11 cellular contexts compared by ENCODE assay signal in the genomic region with DNA sequence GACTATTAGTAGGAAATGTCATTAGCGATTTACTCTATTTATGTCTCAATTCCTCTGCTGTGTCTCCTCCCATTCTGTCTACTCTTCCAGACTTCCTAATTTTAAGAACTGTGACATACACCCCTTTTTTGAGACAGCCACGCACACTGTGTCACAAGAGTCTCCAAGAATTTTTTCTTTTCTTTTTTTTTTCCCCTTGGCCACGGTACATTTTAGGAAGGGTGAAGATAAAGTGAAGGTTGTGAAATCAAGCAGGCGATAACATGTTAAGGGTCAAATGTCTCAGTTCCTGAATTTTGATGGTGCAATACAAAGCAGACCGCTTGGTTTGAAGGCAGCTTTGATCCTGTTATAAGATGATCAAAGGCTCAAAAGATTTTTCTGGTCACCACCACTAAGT.
DNase-seq lines count a peak whose midpoint lies in the region; ATAC-seq and TF ChIP-seq lines count a peak whose summit lies in the region.
"Had no signal": no experiment of that assay in that cellular context is flagged by ENCODE, and none has a peak within 500 bp of the region (broad histone marks: within the 10 kb centered on the region; RNA-seq: fewer than 3 reads in every experiment).

No MANE protein-coding gene starts in this region.

- H3K4me3 ChIP-seq in HL-60 (replicated peaks; ENCODE audit: insufficient read depth, low read length), result no peak overlapping the region

- no peak for TF ChIP-seq POLR2A in erythroblast (IDR thresholded peaks at IDR 0.05; ENCODE audit: low read length)

- TF ChIP-seq CTCF in HL-60 (IDR thresholded peaks at IDR 0.05; ENCODE audit: insufficient read depth, low read length), result no peak

- no peaks in the 10 kb centered on the region for H3K27me3 ChIP-seq in HL-60 (ENCODE audit: insufficient read depth, poor library complexity, severe bottlenecking)

- DNase-seq in HL-60 (ENCODE audit: low read depth in 1 of 2, low spot score in 1 of 2) (peak; percentile 68 to 77), OCI-M1 (lab: John Stamatoyannopoulos, UW) (peak; percentile 69), globus pallidus (ENCODE audit: low spot score) (peak; percentile 57), pons (ENCODE audit: low spot score) (peak; percentile 88), NCI-H1436 (lab: John Stamatoyannopoulos, UW) (no peak), erythroblast (lab: John Stamatoyannopoulos, UW) (no peak)
- DNase-seq: activated gamma-delta T cell; CD4-positive, alpha-beta memory T cell; foreskin fibroblast had no signal

- peak overlapping the region; percentile 43 for H3K27ac ChIP-seq in HL-60 (replicated peaks)

- ATAC-seq in GM21381 (IDR thresholded peaks at IDR 0.05; ENCODE audit: unreplicated experiment), result no peak
- ATAC-seq: WTC11 had no signal

Comparison
In these comparisons a context has a peak if more than half of its experiments do, and no peak if none do; other contexts are left out.
1. DNase-seq: peak in HL-60 (2 of 2), OCI-M1 (single experiment), globus pallidus (single experiment) and pons (single experiment); none in NCI-H1436 (single experiment) and erythroblast (0 of 2).